8 cellular contexts compared by ENCODE assay signal in the genomic region with DNA sequence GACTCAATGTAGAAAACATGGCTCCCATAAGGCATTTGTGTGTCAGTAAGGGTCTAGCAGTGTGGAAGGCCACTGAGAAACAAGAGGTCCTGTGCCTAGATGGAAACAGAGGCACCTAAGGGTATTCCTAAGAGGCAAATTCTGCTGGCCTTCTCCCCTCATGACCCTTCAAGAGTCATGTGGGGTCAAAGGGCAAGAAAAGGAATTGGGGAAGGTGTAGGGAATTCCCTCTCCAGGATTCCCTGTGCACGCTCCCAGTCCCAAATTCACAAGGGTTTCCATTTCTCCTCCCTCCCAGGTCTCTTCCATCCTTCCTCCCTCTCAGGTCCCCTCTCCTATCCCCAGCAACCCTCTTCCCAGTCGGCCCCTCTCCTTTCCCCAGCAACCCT. TPM values are rescaled to one million over a fixed set of nuclear protein-coding genes. Genes with fewer than 3 reads are reported as not detected.
DNase-seq lines count a peak whose midpoint lies in the region; ATAC-seq and TF ChIP-seq lines count a peak whose summit lies in the region.

No MANE protein-coding gene starts in this region.

- H3K36me3 ChIP-seq in MG63 = no peaks in the 10 kb centered on the region

- H3K9me3 ChIP-seq in MG63 = no peaks in the 10 kb centered on the region

- H3K27me3 ChIP-seq in MG63 (no peaks in the 10 kb centered on the region), dorsolateral prefrontal cortex (no peaks in the 10 kb centered on the region)

- no peaks in the 10 kb centered on the region for H3K27me3 Mint-ChIP-seq in natural killer cell (ENCODE audit: low read depth in 2 of 2)

- peak overlapping the region; percentile 97 for H3K4me3 Mint-ChIP-seq in natural killer cell

- peak overlapping the region; percentile 97 for H3K27ac Mint-ChIP-seq in natural killer cell

- H3K4me3 ChIP-seq in AG10803 (ENCODE audit: low read length) (peak overlapping the region; percentile 97), MG63 (peak overlapping the region; percentile 66), dorsolateral prefrontal cortex (peak overlapping the region; percentile 71 to 98 (median 89))

- H3K9me3 Mint-ChIP-seq in natural killer cell = no peaks in the 10 kb centered on the region

- DNase-seq in AG10803 (ENCODE audit: low read depth) (no peak), MG63 (no peak), dorsolateral prefrontal cortex (no peak), natural killer cell (no peak), NCI-H69 (lab: John Stamatoyannopoulos, UW) (no peak), RKO (ENCODE audit: low spot score) (no peak)
- no peak for DNase-seq in activated CD4-positive, CD25-positive, alpha-beta regulatory T cell (lab: John Stamatoyannopoulos, UW)

- H3K36me3 Mint-ChIP-seq in natural killer cell = no peaks in the 10 kb centered on the region

- TF ChIP-seq CTCF in AG10803 (conservative IDR thresholded peaks at IDR 0.05; ENCODE audit: low read length) (no peak), dorsolateral prefrontal cortex (IDR thresholded peaks at IDR 0.05 in 54 of 56, conservative IDR thresholded peaks at IDR 0.05 in 2 of 56; ENCODE audit: low read depth in 1 of 56, partially characterized antibody in 56 of 56) (no peak), natural killer cell (IDR thresholded peaks at IDR 0.05) (no peak)

- ATAC-seq in natural killer cell (no peak), GM21390 (IDR thresholded peaks at IDR 0.05; ENCODE audit: unreplicated experiment) (no peak)

- H3K27ac ChIP-seq in dorsolateral prefrontal cortex = peak overlapping the region in 58 of 59 donors; percentile 76 to 100 (median 99)

- H3K4me1 Mint-ChIP-seq in natural killer cell = peaks cover 60 to 79% of the 10 kb centered on the region in 2 donors

- intact Hi-C loops in dorsolateral prefrontal cortex (cut with DNase I) (loop anchor here in 1 of 2 donors (5.0 kb wide), 1 partner anchor 797 kb away; no protein-coding TSS in a partner anchor), natural killer cell (cut with micrococcal nuclease) (loop anchor here (5.0 to 10.0 kb wide), 2 partner anchors 511 to 797 kb away; a partner anchor contains a TSS)

RNA-seq across cellular contexts. Expression of a gene that starts 0.6 kb away (rescaled TPM):
- 22.8 and 24.8 TPM in 2 replicates for total RNA-seq in MG63 (2014; rRNA removed; shearing (Covaris generic); ENCODE audit: low replicate concordance)
- total RNA-seq in dorsolateral prefrontal cortex (100 to 1,000 TPM in 4 of 120 experiments, 10 to 100 TPM in 116; 58.7 to 102 (median 81.9) TPM), natural killer cell (10 to 100 TPM; 29.5 to 31.9 (median 31.2) TPM)

RNA-seq across cellular contexts. Expression of a gene that starts 2.9 kb away (rescaled TPM):
- total RNA-seq in MG63 (2014; rRNA removed; shearing (Covaris generic); ENCODE audit: low replicate concordance) = 28.7 and 38.3 TPM in 2 replicates
- total RNA-seq in dorsolateral prefrontal cortex (10 to 100 TPM; 34.1 to 70.5 (median 51.5) TPM), natural killer cell (10 to 100 TPM; 35.1 to 39.2 (median 36.6) TPM)

RNA-seq across cellular contexts. Expression of a gene that starts 8.7 kb away (rescaled TPM):
- 1.4 TPM in 1 of 2 replicates, not detected in the other for total RNA-seq in MG63 (2014; rRNA removed; shearing (Covaris generic); ENCODE audit: low replicate concordance)
- total RNA-seq in dorsolateral prefrontal cortex (10 to 100 TPM in 1 of 120 experiments, 1 to 10 TPM in 119; 1.6 to 11.4 (median 5.2) TPM), natural killer cell (10 to 100 TPM; 19.0 to 25.1 (median 22.9) TPM)

RNA-seq across cellular contexts. Expression of a gene that starts 10.9 kb away (rescaled TPM):
- total RNA-seq in MG63 (2014; rRNA removed; shearing (Covaris generic); ENCODE audit: low replicate concordance) = 1.0 and 2.8 TPM in 2 replicates
- 10 to 100 TPM in 115 of 120 experiments, 1 to 10 TPM in 5; 8.7 to 37.5 (median 19.8) TPM for total RNA-seq in dorsolateral prefrontal cortex
- total RNA-seq in natural killer cell = 10 to 100 TPM; 18.2 to 22.9 (median 20.1) TPM

RNA-seq across cellular contexts. Expression of a gene that starts 14.7 kb away (rescaled TPM):
- total RNA-seq in MG63 (2014; rRNA removed; shearing (Covaris generic); ENCODE audit: low replicate concordance) = 10.9 and 13.2 TPM in 2 replicates
- total RNA-seq in dorsolateral prefrontal cortex (10 to 100 TPM; 42.9 to 89.4 (median 59.4) TPM), natural killer cell (100 to 1,000 TPM; 111 to 116 (median 112) TPM)
